In genomic region chr5:14215901-14216300, GRCh38 we compare ENCODE assay signal across 19 cellular contexts.
"Had no signal": no experiment of that assay in that cellular context is flagged by ENCODE, and none has a peak within 500 bp of the region (broad histone marks: within the 10 kb centered on the region; RNA-seq: fewer than 3 reads in every experiment).

No MANE protein-coding gene starts in this region.

- H3K27me3 ChIP-seq: body of pancreas, colonic mucosa, right atrium auricular region, stomach, testis had no signal

- H3K4me3 Mint-ChIP-seq: activated CD4-positive, alpha-beta memory T cell treated with anti-CD3 and anti-CD28 coated beads, Interleukin-2, amount 10 ng/mL, durations not matched to agents 7 days and 5 days; activated CD4-positive, alpha-beta T cell treated with anti-CD3 and anti-CD28 coated beads for 36 hours; activated naive CD8-positive, alpha-beta T cell; activated T-cell treated with anti-CD3 and anti-CD28 coated beads, Interleukin-2, amount 50 U/mL, for 72 hours; naive thymus-derived CD8-positive, alpha-beta T cell; T-cell had no signal

- DNase-seq: activated CD4-positive, alpha-beta memory T cell treated with anti-CD3 and anti-CD28 coated beads, Interleukin-2, amount 10 ng/mL, durations not matched to agents 7 days and 5 days; activated CD4-positive, alpha-beta T cell treated with anti-CD3 and anti-CD28 coated beads for 36 hours; activated gamma-delta T cell; activated T-cell treated with anti-CD3 and anti-CD28 coated beads, Interleukin-2, amount 50 U/mL, for 72 hours; amniotic stem cell; body of pancreas; caudate nucleus; colonic mucosa; mammary epithelial cell; naive thymus-derived CD8-positive, alpha-beta T cell; stomach; T-cell; T-helper 9 cell; testis had no signal

- H3K27ac Mint-ChIP-seq: activated CD4-positive, alpha-beta memory T cell treated with anti-CD3 and anti-CD28 coated beads, Interleukin-2, amount 10 ng/mL, durations not matched to agents 7 days and 5 days; activated CD4-positive, alpha-beta T cell treated with anti-CD3 and anti-CD28 coated beads for 36 hours; activated naive CD8-positive, alpha-beta T cell; activated T-cell treated with anti-CD3 and anti-CD28 coated beads, Interleukin-2, amount 50 U/mL, for 72 hours; naive thymus-derived CD8-positive, alpha-beta T cell; progenitor cell of endocrine pancreas; T-cell had no signal

- H3K9me3 Mint-ChIP-seq: activated CD4-positive, alpha-beta memory T cell treated with anti-CD3 and anti-CD28 coated beads, Interleukin-2, amount 10 ng/mL, durations not matched to agents 7 days and 5 days; activated T-cell treated with anti-CD3 and anti-CD28 coated beads, Interleukin-2, amount 50 U/mL, for 72 hours; naive thymus-derived CD8-positive, alpha-beta T cell; T-cell had no signal

- ATAC-seq: activated CD4-positive, alpha-beta T cell treated with anti-CD3 and anti-CD28 coated beads for 36 hours; activated T-cell treated with anti-CD3 and anti-CD28 coated beads, Interleukin-2, amount 50 U/mL, for 72 hours; body of pancreas; naive thymus-derived CD8-positive, alpha-beta T cell; T-cell had no signal

- H3K36me3 ChIP-seq: colonic mucosa, right atrium auricular region, stomach had no signal

- FAIRE-seq: endometrium had no signal

- H3K4me1 Mint-ChIP-seq: activated CD4-positive, alpha-beta memory T cell treated with anti-CD3 and anti-CD28 coated beads, Interleukin-2, amount 10 ng/mL, durations not matched to agents 7 days and 5 days; activated CD4-positive, alpha-beta T cell treated with anti-CD3 and anti-CD28 coated beads for 36 hours had no signal

- H3K4me3 ChIP-seq: body of pancreas, colonic mucosa, right atrium auricular region, stomach, testis had no signal

- H3K36me3 Mint-ChIP-seq: activated naive CD8-positive, alpha-beta T cell; naive thymus-derived CD8-positive, alpha-beta T cell; T-cell had no signal

- H3K27ac ChIP-seq: body of pancreas, right atrium auricular region, testis, VCaP had no signal

- H3K27me3 Mint-ChIP-seq: progenitor cell of endocrine pancreas had no signal

- H3K9me3 ChIP-seq: body of pancreas, colonic mucosa, right atrium auricular region, stomach, testis had no signal
